Comparison of ENCODE assay signal across 24 cellular contexts in the genomic region with DNA sequence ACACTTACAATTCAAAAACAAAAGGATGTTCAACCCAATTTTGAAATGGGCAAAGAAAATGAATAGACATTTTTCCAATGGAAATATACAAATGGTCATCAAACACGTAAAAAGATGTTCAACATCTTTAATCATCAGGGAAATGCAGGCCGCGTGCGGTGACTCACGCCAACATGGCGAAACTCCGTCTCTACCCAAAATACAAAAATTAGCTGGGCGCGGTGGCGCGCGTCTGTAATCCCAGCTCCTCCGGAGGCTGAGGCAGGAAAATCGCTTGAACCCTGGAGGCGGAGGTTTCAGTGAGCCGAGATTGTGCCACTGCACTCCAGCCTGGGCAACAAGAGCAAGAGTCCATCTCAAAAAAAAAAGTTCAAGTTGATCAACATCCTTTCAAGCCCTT. TPM values are rescaled to one million over a fixed set of nuclear protein-coding genes. Genes with fewer than 3 reads are reported as not detected.
"Had no signal": no experiment of that assay in that cellular context is flagged by ENCODE, and none has a peak within 500 bp of the region (broad histone marks: within the 10 kb centered on the region; RNA-seq: fewer than 3 reads in every experiment).

No MANE protein-coding gene starts in this region.

- ATAC-seq: activated CD8-positive, alpha-beta T cell treated with anti-CD3 and anti-CD28 coated beads for 36 hours; activated naive CD8-positive, alpha-beta T cell treated with anti-CD3 and anti-CD28 coated beads, Interleukin-2, amount 50 U/mL, for 24 hours; activated T-cell treated with anti-CD3 and anti-CD28 coated beads, Interleukin-2, amount 50 U/mL, for 4 hours; gastrocnemius medialis; left ventricle myocardium superior had no signal

- H3K27ac Mint-ChIP-seq: memory B cell had no signal

- DNase-seq: activated CD4-positive, alpha-beta T cell treated with anti-CD3 and anti-CD28 coated beads, Interleukin-2, amount 10 ng/mL, durations not matched to agents 24 days and 14 days; activated CD4-positive, CD25-positive, alpha-beta regulatory T cell; activated CD8-positive, alpha-beta T cell treated with anti-CD3 and anti-CD28 coated beads for 36 hours; activated naive CD8-positive, alpha-beta T cell treated with anti-CD3 and anti-CD28 coated beads, Interleukin-2, amount 50 U/mL, for 24 hours; activated T-cell treated with anti-CD3 and anti-CD28 coated beads, Interleukin-2, amount 50 U/mL, for 4 hours; anterior cingulate cortex; cerebellar nuclear complex; effector CD4-positive, alpha-beta T cell; gastrocnemius medialis; kidney glomerular epithelial cell; left ventricle myocardium superior; stimulated activated CD4-positive, alpha-beta T cell treated with anti-CD3 and anti-CD28 coated beads, Interleukin-2, amount 100 ng/mL, for 24 hours; stimulated activated naive CD4-positive, alpha-beta T cell treated with Interleukin-2 at 50 U/mL for 16 hours; T-helper 9 cell; thyroid gland had no signal

- H3K9me3 Mint-ChIP-seq: activated CD4-positive, alpha-beta T cell treated with anti-CD3 and anti-CD28 coated beads, Interleukin-2, amount 10 ng/mL, durations not matched to agents 24 days and 14 days; activated CD8-positive, alpha-beta T cell treated with anti-CD3 and anti-CD28 coated beads for 36 hours; activated naive CD8-positive, alpha-beta T cell treated with anti-CD3 and anti-CD28 coated beads, Interleukin-2, amount 50 U/mL, for 24 hours; activated T-cell treated with anti-CD3 and anti-CD28 coated beads, Interleukin-2, amount 50 U/mL, for 4 hours; memory B cell had no signal

- H3K9me3 ChIP-seq: gastrocnemius medialis, neutrophil, thyroid gland had no signal

- H3K27me3 Mint-ChIP-seq: activated CD4-positive, alpha-beta T cell treated with anti-CD3 and anti-CD28 coated beads, Interleukin-2, amount 10 ng/mL, durations not matched to agents 24 days and 14 days; activated CD8-positive, alpha-beta T cell treated with anti-CD3 and anti-CD28 coated beads for 36 hours; activated naive CD8-positive, alpha-beta T cell treated with anti-CD3 and anti-CD28 coated beads, Interleukin-2, amount 50 U/mL, for 24 hours; memory B cell had no signal

- H3K27me3 ChIP-seq: gastrocnemius medialis, thyroid gland had no signal

- H3K36me3 Mint-ChIP-seq: memory B cell had no signal

- H3K36me3 ChIP-seq: gastrocnemius medialis, neutrophil, thyroid gland had no signal

- H3K4me3 ChIP-seq: gastrocnemius medialis, SK-N-MC, thyroid gland had no signal

- H3K27ac ChIP-seq: gastrocnemius medialis, neutrophil, parathyroid adenoma, SK-N-MC, thyroid gland had no signal

RNA-seq across cellular contexts. Expression of a gene that starts 3.7 kb away (rescaled TPM):
- total RNA-seq: activated CD4-positive, alpha-beta T cell treated with anti-CD3 and anti-CD28 coated beads, Interleukin-2, amount 10 ng/mL, durations not matched to agents 24 days and 14 days; activated CD8-positive, alpha-beta T cell treated with anti-CD3 and anti-CD28 coated beads for 36 hours; activated T-cell treated with anti-CD3 and anti-CD28 coated beads, Interleukin-2, amount 50 U/mL, for 4 hours; gastrocnemius medialis; left ventricle myocardium superior; mononuclear cell; renal cortical epithelial cell; subcutaneous adipose tissue; thyroid gland; urinary bladder had no signal
- polyA plus RNA-seq: esophagus, urinary bladder had no signal
